9 cellular contexts compared by ENCODE assay signal in the genomic region with DNA sequence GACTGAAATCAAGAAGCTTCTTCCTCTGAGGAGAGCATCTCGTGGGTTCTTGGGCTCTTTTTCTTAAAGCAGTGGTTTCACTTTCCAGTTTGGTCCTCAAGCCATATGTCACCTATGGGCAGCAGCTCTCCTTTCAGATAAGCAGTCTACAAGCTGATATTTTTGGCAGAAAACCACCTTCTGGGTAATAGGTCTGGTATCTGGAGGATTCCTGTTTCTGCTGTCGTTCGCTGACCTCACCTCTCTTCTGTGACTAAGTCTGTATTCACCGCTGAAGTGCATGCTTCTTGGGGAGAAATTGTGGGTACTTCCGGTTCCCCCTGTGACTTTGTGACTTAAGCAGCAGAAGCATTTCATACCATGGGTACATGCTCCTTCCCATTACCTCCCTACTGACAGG.
DNase-seq lines count a peak whose midpoint lies in the region; ATAC-seq and TF ChIP-seq lines count a peak whose summit lies in the region.
"Had no signal": no experiment of that assay in that cellular context is flagged by ENCODE, and none has a peak within 500 bp of the region (broad histone marks: within the 10 kb centered on the region; RNA-seq: fewer than 3 reads in every experiment).

No MANE protein-coding gene starts in this region.

- DNase-seq in activated CD4-positive, alpha-beta T cell treated with anti-CD3 and anti-CD28 coated beads, Interleukin-2, amount 10 ng/mL, durations not matched to agents 24 days and 14 days: no peak
- no peak for DNase-seq in activated CD4-positive, alpha-beta T cell treated with anti-CD3 and anti-CD28 coated beads for 1 hour
- peak; percentile 63 for DNase-seq in RWPE2 (ENCODE audit: low spot score)
- peak; percentile 95 for DNase-seq in kidney glomerular epithelial cell (lab: John Stamatoyannopoulos, UW)
- no peak for DNase-seq in NCI-H526 treated with DMSO at 0.1 percent for 48 hours (lab: John Stamatoyannopoulos, UW)
- no peak for DNase-seq in activated T-cell treated with anti-CD3 and anti-CD28 coated beads, Interleukin-2, amount 50 U/mL, for 24 hours
- no peak for DNase-seq in effector memory CD4-positive, alpha-beta T cell

- H3K4me1 Mint-ChIP-seq in activated CD4-positive, alpha-beta T cell treated with anti-CD3 and anti-CD28 coated beads, Interleukin-2, amount 10 ng/mL, durations not matched to agents 24 days and 14 days: peaks cover 7% of the 10 kb centered on the region
- H3K4me1 Mint-ChIP-seq in activated T-cell treated with anti-CD3 and anti-CD28 coated beads, Interleukin-2, amount 50 U/mL, for 24 hours (ENCODE audit: low read depth): peaks cover 17% of the 10 kb centered on the region

- no peaks in the 10 kb centered on the region for H3K36me3 ChIP-seq in RWPE2 (ENCODE audit: low read depth)
- H3K36me3 ChIP-seq in effector memory CD4-positive, alpha-beta T cell (ENCODE audit: control insufficient read depth, insufficient read depth, low read length): no peaks in the 10 kb centered on the region
- H3K36me3 ChIP-seq: BLaER1 treated with 17β-estradiol and CSF1 and Interleukin-3, amounts not matched to agents 10 nM and 100 nM had no signal

- peaks cover 21% of the 10 kb centered on the region for H3K4me1 ChIP-seq in RWPE2 (ENCODE audit: insufficient read depth, poor library complexity, severe bottlenecking)
- H3K4me1 ChIP-seq in effector memory CD4-positive, alpha-beta T cell (ENCODE audit: control insufficient read depth, insufficient read depth, low read length, poor library complexity, severe bottlenecking): no peaks in the 10 kb centered on the region

- ATAC-seq in HG02852 (IDR thresholded peaks at IDR 0.05; ENCODE audit: unreplicated experiment): peak; percentile 89
- peak; percentile 99 for ATAC-seq in RWPE2 (ENCODE audit: low read depth)

- H3K27ac Mint-ChIP-seq in activated CD4-positive, alpha-beta T cell treated with anti-CD3 and anti-CD28 coated beads, Interleukin-2, amount 10 ng/mL, durations not matched to agents 24 days and 14 days: no peak overlapping the region
- no peak overlapping the region for H3K27ac Mint-ChIP-seq in activated T-cell treated with anti-CD3 and anti-CD28 coated beads, Interleukin-2, amount 50 U/mL, for 24 hours

- no peak for TF ChIP-seq CTCF in RWPE2 (IDR thresholded peaks at IDR 0.05; ENCODE audit: poor library complexity, severe bottlenecking)

- H3K27ac ChIP-seq in RWPE2 (ENCODE audit: poor library complexity, severe bottlenecking): peak overlapping the region; percentile 77
- no peak overlapping the region for H3K27ac ChIP-seq in effector memory CD4-positive, alpha-beta T cell (ENCODE audit: insufficient read depth, low read length, poor library complexity, severe bottlenecking)
- H3K27ac ChIP-seq: BLaER1 treated with 17β-estradiol and CSF1 and Interleukin-3, amounts not matched to agents 10 nM and 100 nM had no signal

- no peaks in the 10 kb centered on the region for H3K27me3 ChIP-seq in RWPE2 (ENCODE audit: insufficient read depth, poor library complexity, severe bottlenecking)
- H3K27me3 ChIP-seq in effector memory CD4-positive, alpha-beta T cell (replicated peaks; ENCODE audit: control insufficient read depth, insufficient read depth, low read length, poor library complexity, severe bottlenecking): no peaks in the 10 kb centered on the region
- H3K27me3 ChIP-seq: BLaER1 treated with 17β-estradiol and CSF1 and Interleukin-3, amounts not matched to agents 10 nM and 100 nM had no signal

- no peaks in the 10 kb centered on the region for H3K36me3 Mint-ChIP-seq in activated CD4-positive, alpha-beta T cell treated with anti-CD3 and anti-CD28 coated beads, Interleukin-2, amount 10 ng/mL, durations not matched to agents 24 days and 14 days (ENCODE audit: low read depth)
- H3K36me3 Mint-ChIP-seq in activated T-cell treated with anti-CD3 and anti-CD28 coated beads, Interleukin-2, amount 50 U/mL, for 24 hours (ENCODE audit: low read depth): no peaks in the 10 kb centered on the region

- no peak overlapping the region for H3K4me3 ChIP-seq in RWPE2 (ENCODE audit: severe bottlenecking)
- H3K4me3 ChIP-seq in effector memory CD4-positive, alpha-beta T cell (ENCODE audit: insufficient read depth, low read depth, low read length, poor library complexity, severe bottlenecking): no peak overlapping the region
- H3K4me3 ChIP-seq: BLaER1 treated with 17β-estradiol and CSF1 and Interleukin-3, amounts not matched to agents 10 nM and 100 nM had no signal

- H3K27me3 Mint-ChIP-seq in activated CD4-positive, alpha-beta T cell treated with anti-CD3 and anti-CD28 coated beads, Interleukin-2, amount 10 ng/mL, durations not matched to agents 24 days and 14 days: no peaks in the 10 kb centered on the region
- H3K27me3 Mint-ChIP-seq in activated T-cell treated with anti-CD3 and anti-CD28 coated beads, Interleukin-2, amount 50 U/mL, for 24 hours: peaks cover 8% of the 10 kb centered on the region

- H3K9me3 ChIP-seq in RWPE2 (ENCODE audit: severe bottlenecking): no peaks in the 10 kb centered on the region
- no peaks in the 10 kb centered on the region for H3K9me3 ChIP-seq in effector memory CD4-positive, alpha-beta T cell (ENCODE audit: control insufficient read depth, low read length)

- H3K9me3 Mint-ChIP-seq in activated CD4-positive, alpha-beta T cell treated with anti-CD3 and anti-CD28 coated beads, Interleukin-2, amount 10 ng/mL, durations not matched to agents 24 days and 14 days: no peaks in the 10 kb centered on the region
- no peaks in the 10 kb centered on the region for H3K9me3 Mint-ChIP-seq in activated T-cell treated with anti-CD3 and anti-CD28 coated beads, Interleukin-2, amount 50 U/mL, for 24 hours

- intact Hi-C loops in activated CD4-positive, alpha-beta T cell treated with anti-CD3 and anti-CD28 coated beads, Interleukin-2, amount 10 ng/mL, durations not matched to agents 24 days and 14 days (cut with micrococcal nuclease): no loop called here

- H3K4me3 Mint-ChIP-seq in activated CD4-positive, alpha-beta T cell treated with anti-CD3 and anti-CD28 coated beads, Interleukin-2, amount 10 ng/mL, durations not matched to agents 24 days and 14 days: peak overlapping the region; percentile 4
- no peak overlapping the region for H3K4me3 Mint-ChIP-seq in activated T-cell treated with anti-CD3 and anti-CD28 coated beads, Interleukin-2, amount 50 U/mL, for 24 hours

Comparison
In these comparisons a context has a peak if more than half of its experiments do, and no peak if none do; other contexts are left out.
1. DNase-seq: peak in RWPE2 (single experiment) and kidney glomerular epithelial cell (single experiment); none in activated CD4-positive, alpha-beta T cell treated with anti-CD3 and anti-CD28 coated beads, Interleukin-2, amount 10 ng/mL, durations not matched to agents 24 days and 14 days (single experiment), activated CD4-positive, alpha-beta T cell treated with anti-CD3 and anti-CD28 coated beads for 1 hour (single experiment), NCI-H526 treated with DMSO at 0.1 percent for 48 hours (single experiment), activated T-cell treated with anti-CD3 and anti-CD28 coated beads, Interleukin-2, amount 50 U/mL, for 24 hours (single experiment) and effector memory CD4-positive, alpha-beta T cell (0 of 3).